In genomic region chr17:80101946-80102706, GRCh38 we compare ENCODE assay signal across 8 cellular contexts. TPM values are rescaled to one million over a fixed set of nuclear protein-coding genes. Genes with fewer than 3 reads are reported as not detected.
DNase-seq lines count a peak whose midpoint lies in the region; ATAC-seq and TF ChIP-seq lines count a peak whose summit lies in the region.

No MANE protein-coding gene starts in this region.

- H3K4me3 ChIP-seq in AG04449 (ENCODE audit: low read depth, low read length) (peak overlapping the region; percentile 98), Karpas-422 (ENCODE audit: low read length) (peak overlapping the region; percentile 94), esophagus squamous epithelium (peak overlapping the region; percentile 56 to 88 (median 82))

- no peaks in the 10 kb centered on the region for H3K36me3 ChIP-seq in Karpas-422 (ENCODE audit: insufficient read depth, low read length)
- H3K36me3 ChIP-seq in esophagus squamous epithelium, result no peaks in the 10 kb centered on the region

- H2AFZ ChIP-seq in Karpas-422 (ENCODE audit: low read length), result peak overlapping the region; percentile 85; the same call in 1 of the 2 replicates

- no peak for TF ChIP-seq POLR2A in esophagus squamous epithelium (IDR thresholded peaks at IDR 0.05)

- H3K9me3 ChIP-seq in Karpas-422 (ENCODE audit: low read length) (no peaks in the 10 kb centered on the region), esophagus squamous epithelium (no peaks in the 10 kb centered on the region)

- peak; percentile 10 for ATAC-seq in WTC11
- peak; percentile 35 to 51 for ATAC-seq in naive B cell (ENCODE audit: low read depth in 2 of 2)

- H3K27me3 ChIP-seq in Karpas-422 (ENCODE audit: low read length) (no peaks in the 10 kb centered on the region), esophagus squamous epithelium (no peaks in the 10 kb centered on the region)

- intact Hi-C loops in esophagus squamous epithelium (cut with DNase I), result no loop called here

- no peaks in the 10 kb centered on the region for H3K9me2 ChIP-seq in Karpas-422 (replicated peaks; ENCODE audit: insufficient read depth, low read length)

- no peak for TF ChIP-seq CTCF in AG04449 (IDR thresholded peaks at IDR 0.05; ENCODE audit: insufficient read depth, low read length, missing control alignments)
- TF ChIP-seq CTCF in WTC11 (IDR thresholded peaks at IDR 0.05), result no peak
- TF ChIP-seq CTCF in esophagus squamous epithelium (IDR thresholded peaks at IDR 0.05), result no peak

- H3K4me3 Mint-ChIP-seq in WTC11 (peak overlapping the region; percentile 92), naive B cell (peak overlapping the region; percentile 80 to 95 (median 92))

- H3K4me2 ChIP-seq in Karpas-422 (ENCODE audit: low read depth, low read length, poor library complexity, severe bottlenecking), result peak overlapping the region; percentile 95

- 56 to 72% methylated on average over 7 to 14 of the region's 23 CpGs for WGBS in esophagus squamous epithelium, 2 donors

- no peak for DNase-seq in AG04449 (ENCODE audit: low read depth, low spot score)
- peak; percentile 39 for DNase-seq in GM19238 (ENCODE audit: insufficient read length, low spot score)
- peak; percentile 65 for DNase-seq in Karpas-422
- DNase-seq in WTC11 (ENCODE audit: low spot score), result no peak
- DNase-seq in esophagus squamous epithelium (lab: John Stamatoyannopoulos, UW), result no peak
- DNase-seq in naive B cell, result no peak
- DNase-seq in inferior parietal cortex (ENCODE audit: extremely low spot score), result no peak
- no peak for DNase-seq in stimulated activated CD4-positive, alpha-beta T cell treated with anti-CD3 and anti-CD28 coated beads, Interleukin-2, amount 100 ng/mL, for 24 hours

- H4K20me1 ChIP-seq in Karpas-422 (ENCODE audit: insufficient read depth, low read depth, low read length), result no peaks in the 10 kb centered on the region

- no peaks in the 10 kb centered on the region for H3K79me2 ChIP-seq in Karpas-422 (ENCODE audit: low read length)

- CTCF ChIA-PET in AG04449 (lab: Yijun Ruan, JAX) (interaction anchor here (0.6 to 4.6 kb wide), 63 partner anchors 8 to 1076 kb away, joined by 3 to 66 read pairs (median 4); partner anchors contain the start of gene TBC1D16), WTC11 (lab: Charles Lee) (interaction anchor here (0.6 to 2.7 kb wide), 69 partner anchors 9 to 828 kb away, joined by 3 to 107 read pairs (median 5); partner anchors contain the start of genes CBX8, SGSH and SLC26A11)

- H3K27me3 Mint-ChIP-seq in WTC11 (ENCODE audit: low read depth) (peaks cover 12% of the 10 kb centered on the region), naive B cell (no peaks in the 10 kb centered on the region)

- POLR2A ChIA-PET in AG04449 (lab: Yijun Ruan, JAX) (interaction anchor here (0.7 to 1.8 kb wide), 4 partner anchors 10 to 44 kb away, joined by 3 to 10 read pairs (median 4); no protein-coding TSS in a partner anchor), WTC11 (lab: Charles Lee) (interaction anchor here (0.7 to 1.8 kb wide), 4 partner anchors 22 to 260 kb away, joined by 3 to 16 read pairs (median 4); no protein-coding TSS in a partner anchor)

- H3K36me3 Mint-ChIP-seq in WTC11 (no peaks in the 10 kb centered on the region), naive B cell (no peaks in the 10 kb centered on the region)

- H3K27ac Mint-ChIP-seq in WTC11 (peak overlapping the region; percentile 68; the same call in 1 of the 2 replicates), naive B cell (peak overlapping the region; percentile 87 to 97 (median 92))

- H3K9me3 Mint-ChIP-seq in WTC11 (no peaks in the 10 kb centered on the region), naive B cell (no peaks in the 10 kb centered on the region)

- H3K4me1 Mint-ChIP-seq in WTC11 (peaks cover 17% of the 10 kb centered on the region), naive B cell (peaks cover 16 to 33% (median 28%) of the 10 kb centered on the region in 3 donors)

- peak overlapping the region; percentile 92 for H3K9ac ChIP-seq in Karpas-422 (ENCODE audit: low read length)

- H3K4me1 ChIP-seq in Karpas-422 (ENCODE audit: low read length) (peaks cover 17% of the 10 kb centered on the region), esophagus squamous epithelium (peaks cover 15 to 59% (median 24%) of the 10 kb centered on the region in 3 donors)

- H3K27ac ChIP-seq in Karpas-422 (ENCODE audit: low read length) (no peak overlapping the region), esophagus squamous epithelium (peak overlapping the region; percentile 85 to 92 (median 86))

TF ChIP-seq in WTC11, 78 proteins besides CTCF, POLR2A, EP300 and RAD21:
- TF ChIP-seq GTF2I (CRISPR knock-in tag; conservative IDR thresholded peaks at IDR 0.05), result no peak
- 0 out of 2 replicates have a peak, but pooled peaks have one; percentile 25 for TF ChIP-seq GABPB1 (CRISPR knock-in tag; IDR thresholded peaks at IDR 0.05)

RNA-seq across cellular contexts. Expression of gene GAA, which starts 0.7 kb away (rescaled TPM):
- total RNA-seq in Karpas-422 (2014; rRNA removed; shearing (Covaris generic); ENCODE audit: low replicate concordance), result 4.3 and 6.2 TPM in 2 replicates
- total RNA-seq in WTC11 (2021), result 91.6 to 97.7 TPM (median 93.9 TPM) in 3 replicates
- total RNA-seq in esophagus squamous epithelium, result 10 to 100 TPM; 14.3 to 50.4 (median 28.7) TPM
- polyA plus RNA-seq in naive B cell (ENCODE audit: low read depth in 6 of 6), result 10 to 100 TPM in 5 of 6 donors, 1 to 10 TPM in 1; 6.5 to 18.2 (median 14.5) TPM

RNA-seq across cellular contexts. Expression of gene EIF4A3, which starts 44.8 kb away (rescaled TPM):
- total RNA-seq in Karpas-422 (2014; rRNA removed; shearing (Covaris generic); ENCODE audit: low replicate concordance), result 90.7 and 93.8 TPM in 2 replicates
- total RNA-seq in WTC11 (2021), result 142 to 160 TPM (median 142 TPM) in 3 replicates
- total RNA-seq in esophagus squamous epithelium, result 100 to 1,000 TPM in 2 of 4 donors, 10 to 100 TPM in 2; 69.0 to 112 (median 94.7) TPM
- 10 to 100 TPM; 57.1 to 75.2 (median 64.0) TPM for polyA plus RNA-seq in naive B cell (ENCODE audit: low read depth in 6 of 6)

Comparison
In these comparisons a context has a peak if more than half of its experiments do, and no peak if none do; other contexts are left out.
1. DNase-seq: peak in GM19238 (single experiment) and Karpas-422 (single experiment); none in AG04449 (single experiment), WTC11 (single experiment), esophagus squamous epithelium (single experiment), naive B cell (single experiment), inferior parietal cortex (single experiment) and stimulated activated CD4-positive, alpha-beta T cell treated with anti-CD3 and anti-CD28 coated beads, Interleukin-2, amount 100 ng/mL, for 24 hours (0 of 2).
2. Peak in every context shown above with its lines, with median percentiles within 50 percentile points of each other: H3K4me3 ChIP-seq.